ENCODE assay signal across 12 cellular contexts in genomic region chr17:28763137-28763799, GRCh38. TPM values are rescaled to one million over a fixed set of nuclear protein-coding genes. Genes with fewer than 3 reads are reported as not detected.
DNase-seq lines count a peak whose midpoint lies in the region; ATAC-seq, FAIRE-seq and TF ChIP-seq lines count a peak whose summit lies in the region.
"Had no signal": no experiment of that assay in that cellular context is flagged by ENCODE, and none has a peak within 500 bp of the region (broad histone marks: within the 10 kb centered on the region; RNA-seq: fewer than 3 reads in every experiment).

No MANE protein-coding gene starts in this region.

- H3K4me1 ChIP-seq in H1 (replicated peaks in 1 of 4; ENCODE audit: control insufficient read depth in 3 of 4, insufficient read depth in 4 of 4, low read length in 3 of 4): peaks cover 9 to 25% (median 18%) of the 10 kb centered on the region in 4 experiments

- no peak overlapping the region for H3K56ac ChIP-seq in H1 (replicated peaks; ENCODE audit: insufficient read length, low read depth, low read length)

- TF ChIP-seq CTCF in H1 (IDR thresholded peaks at IDR 0.05; ENCODE audit: control extremely low read depth in 1 of 3, insufficient read depth in 1 of 3, low read depth in 1 of 3, low read length in 3 of 3): no peak

- peak overlapping the region; percentile 76; the same call in 1 of the 2 replicates for H2BK12ac ChIP-seq in H1 (ENCODE audit: low read depth, low read length)

- H3K4me3 ChIP-seq in H1 (ENCODE audit: extremely low read depth in 1 of 4, insufficient read depth in 2 of 4, low read depth in 3 of 4, low read length in 4 of 4): no peak overlapping the region
- H3K4me3 ChIP-seq: neural progenitor cell had no signal

- H3K18ac ChIP-seq in H1 (ENCODE audit: extremely low read depth, low read length): peak overlapping the region; percentile 20; the same call in 1 of the 2 replicates

- FAIRE-seq in H1 (lab: Jason Lieb, UNC): no peak

- no peak overlapping the region for H4K5ac ChIP-seq in H1 (ENCODE audit: insufficient read length, low read depth, low read length)

- H2BK20ac ChIP-seq in H1 (ENCODE audit: low read length): peak overlapping the region; percentile 98

- H3K4ac ChIP-seq in H1 (replicated peaks; ENCODE audit: insufficient read length, low read depth, low read length): peak overlapping the region; percentile 1

- H3K36me3 ChIP-seq in H1 (ENCODE audit: control insufficient read depth in 2 of 4, insufficient read depth in 4 of 4, low read length in 3 of 4): peaks cover 14 to 33% (median 25%) of the 10 kb centered on the region in 4 experiments; a peak in 7 of 8 replicates
- H3K36me3 ChIP-seq: neural progenitor cell had no signal

- no peak overlapping the region for H2BK120ac ChIP-seq in H1 (replicated peaks; ENCODE audit: low read depth, low read length)

- TF ChIP-seq POLR2A in H1 (IDR thresholded peaks at IDR 0.05; ENCODE audit: control extremely low read depth in 1 of 2, low read depth in 2 of 2, low read length in 2 of 2): no peak

- peaks cover 7% of the 10 kb centered on the region for H3K4me1 Mint-ChIP-seq in activated naive CD4-positive, alpha-beta T cell treated with anti-CD3 and anti-CD28 coated beads, Interleukin-2, amount 50 U/mL, for 24 hours

- peaks cover 0 to 4% of the 10 kb centered on the region in 2 experiments for H4K20me1 ChIP-seq in H1 (replicated peaks in 1 of 2; ENCODE audit: control insufficient read depth in 1 of 2, insufficient read depth in 2 of 2, low read length in 2 of 2)

- ATAC-seq in HG03095 (IDR thresholded peaks at IDR 0.05; ENCODE audit: unreplicated experiment) (peak; percentile 63), GM21390 (IDR thresholded peaks at IDR 0.05; ENCODE audit: unreplicated experiment) (no peak)

- H3K9ac ChIP-seq in H1 (replicated peaks in 1 of 4; ENCODE audit: extremely low read depth in 1 of 4, low read depth in 3 of 4, low read length in 3 of 4): no peak overlapping the region
- H3K9ac ChIP-seq: neural progenitor cell had no signal

- H2AFZ ChIP-seq in H1 (ENCODE audit: low read length): no peak overlapping the region
- H2AFZ ChIP-seq: neural progenitor cell had no signal

- no peak overlapping the region for H4K8ac ChIP-seq in H1 (ENCODE audit: extremely low read depth, insufficient read depth, low read length)

- no peaks in the 10 kb centered on the region for H3K27me3 Mint-ChIP-seq in activated naive CD4-positive, alpha-beta T cell treated with anti-CD3 and anti-CD28 coated beads, Interleukin-2, amount 50 U/mL, for 24 hours
- H3K27me3 Mint-ChIP-seq: brain had no signal

- H3K4me3 Mint-ChIP-seq in activated naive CD4-positive, alpha-beta T cell treated with anti-CD3 and anti-CD28 coated beads, Interleukin-2, amount 50 U/mL, for 24 hours: no peak overlapping the region
- H3K4me3 Mint-ChIP-seq: brain; immature natural killer cell; neural progenitor cell; T-helper 1 cell treated with Interleukin-12 subunit alpha and Interleukin-12 subunit beta and Interleukin-4 antibody, amounts not matched to agents 30 μg/mL and 1 μg/mL, for 36 hours had no signal

- TF ChIP-seq RAD21 in H1 (IDR thresholded peaks at IDR 0.05 in 1 of 2, conservative IDR thresholded peaks at IDR 0.05 in 1 of 2; ENCODE audit: low read depth in 2 of 2, low read length in 2 of 2): no peak

- H3K23me2 ChIP-seq in H1 (ENCODE audit: low read depth, low read length): no peaks in the 10 kb centered on the region

- CTCF ChIA-PET in H1 (lab: Charles Lee; ENCODE audit: partially characterized antibody): interaction anchor here (0.6 to 7.3 kb wide), 55 partner anchors 10 to 1163 kb away, joined by 3 to 134 read pairs (median 7); partner anchors contain the start of genes DHRS13, FAM222B, FLOT2 and NEK8

- H3K27ac Mint-ChIP-seq in activated naive CD4-positive, alpha-beta T cell treated with anti-CD3 and anti-CD28 coated beads, Interleukin-2, amount 50 U/mL, for 24 hours: peak overlapping the region; percentile 55
- H3K27ac Mint-ChIP-seq: neural progenitor cell; T-helper 1 cell treated with Interleukin-12 subunit alpha and Interleukin-12 subunit beta and Interleukin-4 antibody, amounts not matched to agents 30 μg/mL and 1 μg/mL, for 36 hours had no signal

- no peaks in the 10 kb centered on the region for H3K9me3 Mint-ChIP-seq in activated naive CD4-positive, alpha-beta T cell treated with anti-CD3 and anti-CD28 coated beads, Interleukin-2, amount 50 U/mL, for 24 hours
- H3K9me3 Mint-ChIP-seq: brain; immature natural killer cell; neural progenitor cell; T-helper 1 cell treated with Interleukin-12 subunit alpha and Interleukin-12 subunit beta and Interleukin-4 antibody, amounts not matched to agents 30 μg/mL and 1 μg/mL, for 36 hours had no signal

- peaks cover 2% of the 10 kb centered on the region; the same call in 1 of the 2 replicates for H3K79me1 ChIP-seq in H1 (ENCODE audit: low read depth, low read length)

- peak overlapping the region; percentile 76 for H4K91ac ChIP-seq in H1 (replicated peaks; ENCODE audit: insufficient read length, low read length)

- peaks cover 0 to 10% of the 10 kb centered on the region in 2 experiments; a peak in 1 of 4 replicates for H3K79me2 ChIP-seq in H1 (ENCODE audit: control insufficient read depth in 1 of 2, insufficient read depth in 2 of 2, low read length in 2 of 2)

- WGBS in H1 (ENCODE audit: extremely low coverage in 1 of 2, insufficient coverage in 1 of 2, insufficient read length in 1 of 2, insufficient replicate concordance in 2 of 2, low coverage in 1 of 2, low lambda C conversion rate in 2 of 2, missing lambda C conversion rate in 1 of 2), 2 experiments: 90% methylated on average over 1 of the region's 1 CpG; no CpG with 5 or more reads in 1 of the 2 experiments

- peak overlapping the region; percentile 95; the same call in 1 of the 2 replicates for H2BK15ac ChIP-seq in H1 (ENCODE audit: low read length)

- no peak for TF ChIP-seq EP300 in H1 (IDR thresholded peaks at IDR 0.05; ENCODE audit: borderline replicate concordance in 1 of 2, low read depth in 2 of 2, low read length in 2 of 2)

- H3K36me3 Mint-ChIP-seq in activated naive CD4-positive, alpha-beta T cell treated with anti-CD3 and anti-CD28 coated beads, Interleukin-2, amount 50 U/mL, for 24 hours: peaks cover 7% of the 10 kb centered on the region

- H3K9me3 ChIP-seq in H1 (ENCODE audit: insufficient read depth in 2 of 2, low read depth in 1 of 2, low read length in 1 of 2): no peaks in the 10 kb centered on the region

- no peak for DNase-seq in activated naive CD4-positive, alpha-beta T cell treated with Interleukin-2 at 50 U/mL for 16 hours
- DNase-seq in H1 (ENCODE audit: low read depth in 1 of 2, low spot score in 2 of 2) (no peak), NCI-H146 treated with DMSO at 0.1 percent for 48 hours (lab: John Stamatoyannopoulos, UW; ENCODE audit: unreplicated experiment) (no peak)
- no peak for DNase-seq in stimulated activated CD4-positive, alpha-beta T cell treated with anti-CD3 and anti-CD28 coated beads, Interleukin-12 subunit alpha, Interleukin-12 subunit beta, amount 100 ng/mL, for 4 hours

- POLR2A ChIA-PET in H1 (lab: Charles Lee; ENCODE audit: partially characterized antibody): interaction anchor here (0.7 to 11.4 kb wide), 16 partner anchors 15 to 134 kb away, joined by 3 to 240 read pairs (median 4); partner anchors contain the start of genes FLOT2, TLCD1 and TRAF4

- no peaks in the 10 kb centered on the region for H3K27me3 ChIP-seq in H1 (replicated peaks in 1 of 4; ENCODE audit: control insufficient read depth in 3 of 4, extremely low read depth in 1 of 4, insufficient read depth in 3 of 4, low read length in 3 of 4)
- H3K27me3 ChIP-seq: neural progenitor cell had no signal

- H2AK5ac ChIP-seq in H1 (ENCODE audit: low read depth, low read length): peak overlapping the region; percentile 68; the same call in 1 of the 2 replicates

- no peak overlapping the region for H3K23ac ChIP-seq in H1 (ENCODE audit: insufficient read length)

- H3K14ac ChIP-seq in H1 (ENCODE audit: insufficient read length): no peak overlapping the region

- no peak overlapping the region for H3K4me2 ChIP-seq in H1 (ENCODE audit: insufficient read depth in 1 of 2, low read depth in 2 of 2, low read length in 2 of 2)
- H3K4me2 ChIP-seq: neural progenitor cell had no signal

- H2BK5ac ChIP-seq in H1 (ENCODE audit: low read depth, low read length): peak overlapping the region; percentile 29; the same call in 1 of the 2 replicates

- no peak overlapping the region for H3K27ac ChIP-seq in H1 (ENCODE audit: low read depth, low read length)
- H3K27ac ChIP-seq in temporal lobe (ENCODE audit: low read depth, low read length): peak overlapping the region; percentile 50
- H3K27ac ChIP-seq: neural progenitor cell had no signal

RNA-seq across cellular contexts. Expression of gene TRAF4, which starts 19.5 kb away (rescaled TPM):
- total RNA-seq in H1 (2021; fragmentation: NEBNext Ultra II Directional; extraction: Animal tissue kit (Norgen Biotek cat#: 25700)): 167 TPM in 2 replicates
- polyA plus RNA-seq in H1 (2011; rRNA removed): 170 and 282 TPM in 2 replicates
- polyA plus RNA-seq in H1 (2011; cell fraction: cytosol; rRNA removed): 199 TPM
- 535 TPM for polyA plus RNA-seq in H1 (2011; cell fraction: nucleus; rRNA removed)
- polyA plus RNA-seq in H1 (2012, experiment 1 of 2): 73.4 to 130 TPM (median 126 TPM) in 4 replicates
- 133 TPM for polyA plus RNA-seq in H1 (2012, experiment 2 of 2)
- 141 TPM for polyA plus RNA-seq in H1 (2013, experiment 1 of 2)
- polyA plus RNA-seq in H1 (2013, experiment 2 of 2): 132 TPM
- 127 and 172 TPM in 2 replicates for polyA minus RNA-seq in H1 (2011; rRNA and poly(A)+ RNA removed)
- polyA minus RNA-seq in H1 (2011; cell fraction: cytosol; rRNA and poly(A)+ RNA removed): 127 TPM
- 288 TPM for polyA minus RNA-seq in H1 (2011; cell fraction: nucleus; rRNA and poly(A)+ RNA removed)
- total RNA-seq in temporal lobe: 28.3 TPM

RNA-seq across cellular contexts. Expression of gene NEK8, which starts 34.7 kb away (rescaled TPM):
- total RNA-seq in H1 (2021; fragmentation: NEBNext Ultra II Directional; extraction: Animal tissue kit (Norgen Biotek cat#: 25700)): 14.9 and 16.8 TPM in 2 replicates
- 23.3 and 23.4 TPM in 2 replicates for polyA plus RNA-seq in H1 (2011; rRNA removed)
- polyA plus RNA-seq in H1 (2011; cell fraction: cytosol; rRNA removed): 30.0 TPM
- 57.5 TPM for polyA plus RNA-seq in H1 (2011; cell fraction: nucleus; rRNA removed)
- polyA plus RNA-seq in H1 (2012, experiment 1 of 2): 19.9 to 22.9 TPM (median 20.6 TPM) in 4 replicates
- 12.2 TPM for polyA plus RNA-seq in H1 (2012, experiment 2 of 2)
- 12.7 TPM for polyA plus RNA-seq in H1 (2013, experiment 1 of 2)
- polyA plus RNA-seq in H1 (2013, experiment 2 of 2): 10.6 TPM
- 57.7 and 64.5 TPM in 2 replicates for polyA minus RNA-seq in H1 (2011; rRNA and poly(A)+ RNA removed)
- 11.2 TPM for polyA minus RNA-seq in H1 (2011; cell fraction: cytosol; rRNA and poly(A)+ RNA removed)
- 46.1 TPM for polyA minus RNA-seq in H1 (2011; cell fraction: nucleus; rRNA and poly(A)+ RNA removed)
- 1.7 TPM for total RNA-seq in temporal lobe

RNA-seq across cellular contexts. Expression of gene TLCD1, which starts 37.2 kb away (rescaled TPM):
- total RNA-seq in H1 (2021; fragmentation: NEBNext Ultra II Directional; extraction: Animal tissue kit (Norgen Biotek cat#: 25700)): 40.7 and 45.3 TPM in 2 replicates
- 101 and 128 TPM in 2 replicates for polyA plus RNA-seq in H1 (2011; rRNA removed)
- polyA plus RNA-seq in H1 (2011; cell fraction: cytosol; rRNA removed): 68.5 TPM
- 49.5 TPM for polyA plus RNA-seq in H1 (2011; cell fraction: nucleus; rRNA removed)
- 52.1 to 60.3 TPM (median 56.3 TPM) in 4 replicates for polyA plus RNA-seq in H1 (2012, experiment 1 of 2)
- 75.5 TPM for polyA plus RNA-seq in H1 (2012, experiment 2 of 2)
- polyA plus RNA-seq in H1 (2013, experiment 1 of 2): 78.2 TPM
- 86.3 TPM for polyA plus RNA-seq in H1 (2013, experiment 2 of 2)
- polyA minus RNA-seq in H1 (2011; rRNA and poly(A)+ RNA removed): 56.0 and 64.2 TPM in 2 replicates
- 19.7 TPM for polyA minus RNA-seq in H1 (2011; cell fraction: cytosol; rRNA and poly(A)+ RNA removed)
- 40.5 TPM for polyA minus RNA-seq in H1 (2011; cell fraction: nucleus; rRNA and poly(A)+ RNA removed)
- 0.98 TPM for total RNA-seq in temporal lobe
- polyA plus RNA-seq: immature natural killer cell had no signal

RNA-seq across cellular contexts. Expression of gene RPL23A, which starts 43.5 kb away (rescaled TPM):
- total RNA-seq in H1 (2021; fragmentation: NEBNext Ultra II Directional; extraction: Animal tissue kit (Norgen Biotek cat#: 25700)): 2,145 and 2,163 TPM in 2 replicates
- polyA plus RNA-seq in H1 (2011; rRNA removed): 884 and 1,227 TPM in 2 replicates
- polyA plus RNA-seq in H1 (2011; cell fraction: cytosol; rRNA removed): 1,258 TPM
- polyA plus RNA-seq in H1 (2011; cell fraction: nucleus; rRNA removed): 306 TPM
- 2,135 to 2,354 TPM (median 2,206 TPM) in 4 replicates for polyA plus RNA-seq in H1 (2012, experiment 1 of 2)
- 1,447 TPM for polyA plus RNA-seq in H1 (2012, experiment 2 of 2)
- 3,898 TPM for polyA plus RNA-seq in H1 (2013, experiment 1 of 2)
- 3,934 TPM for polyA plus RNA-seq in H1 (2013, experiment 2 of 2)
- 698 and 961 TPM in 2 replicates for polyA minus RNA-seq in H1 (2011; rRNA and poly(A)+ RNA removed)
- 469 TPM for polyA minus RNA-seq in H1 (2011; cell fraction: cytosol; rRNA and poly(A)+ RNA removed)
- 493 TPM for polyA minus RNA-seq in H1 (2011; cell fraction: nucleus; rRNA and poly(A)+ RNA removed)
- total RNA-seq in temporal lobe: 271 TPM

RNA-seq across cellular contexts. Expression of gene RAB34, which starts 45.6 kb away (rescaled TPM):
- total RNA-seq in H1 (2021; fragmentation: NEBNext Ultra II Directional; extraction: Animal tissue kit (Norgen Biotek cat#: 25700)): 236 and 237 TPM in 2 replicates
- 305 and 317 TPM in 2 replicates for polyA plus RNA-seq in H1 (2011; rRNA removed)
- 271 TPM for polyA plus RNA-seq in H1 (2011; cell fraction: cytosol; rRNA removed)
- 400 TPM for polyA plus RNA-seq in H1 (2011; cell fraction: nucleus; rRNA removed)
- polyA plus RNA-seq in H1 (2012, experiment 1 of 2): 251 to 292 TPM (median 264 TPM) in 4 replicates
- polyA plus RNA-seq in H1 (2012, experiment 2 of 2): 494 TPM
- 193 TPM for polyA plus RNA-seq in H1 (2013, experiment 1 of 2)
- 187 TPM for polyA plus RNA-seq in H1 (2013, experiment 2 of 2)
- 277 and 302 TPM in 2 replicates for polyA minus RNA-seq in H1 (2011; rRNA and poly(A)+ RNA removed)
- polyA minus RNA-seq in H1 (2011; cell fraction: cytosol; rRNA and poly(A)+ RNA removed): 114 TPM
- 81.9 TPM for polyA minus RNA-seq in H1 (2011; cell fraction: nucleus; rRNA and poly(A)+ RNA removed)
- total RNA-seq in temporal lobe: 10.1 TPM

Comparison
In these comparisons a context has a peak if more than half of its experiments do, and no peak if none do; other contexts are left out.
1. RNA of gene TLCD1, which starts 37.2 kb away (total RNA-seq): 40.7 to 45.3 TPM in H1; 0.98 TPM in temporal lobe (single experiment); every median in the first group is over 10 times any median in the second.